In the genomic region with DNA sequence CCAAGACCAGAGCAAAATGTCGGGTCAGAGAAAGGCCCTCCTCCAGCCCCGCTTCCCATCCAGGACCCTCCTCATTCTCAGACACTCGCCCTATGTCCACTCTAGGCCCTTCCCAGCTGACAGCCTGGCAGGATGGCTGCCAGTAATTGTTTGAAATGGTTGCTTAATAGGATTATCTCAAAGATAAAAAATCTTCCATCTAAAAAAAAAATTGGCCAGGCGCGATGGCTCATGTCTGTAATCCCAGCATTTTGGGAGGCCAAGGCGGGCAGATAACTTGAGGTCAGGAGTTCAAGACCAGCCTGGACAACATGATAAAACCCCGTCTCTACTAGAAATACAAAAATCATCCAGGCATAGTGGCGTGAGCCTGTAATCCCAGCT, we compare ENCODE assay signal across 3 cellular contexts.
A peak's percentile ranks its signal among the peaks of the same experiment; 100 is the strongest.
TF ChIP-seq lines count a peak whose summit lies in the region.

No MANE protein-coding gene starts in this region.

TF ChIP-seq in liver, 16 proteins besides CTCF, POLR2A, EP300 and RAD21 (continued from another document):
- TF ChIP-seq HNF4A (conservative IDR thresholded peaks at IDR 0.05) = peak in 1 of 2 donors; percentile 42
TF ChIP-seq in liver: peak in this region for 3.

TF ChIP-seq in HepG2, 621 proteins besides CTCF, POLR2A, EP300 and RAD21 (continued from another document):
- TF ChIP-seq, protein P1, sequence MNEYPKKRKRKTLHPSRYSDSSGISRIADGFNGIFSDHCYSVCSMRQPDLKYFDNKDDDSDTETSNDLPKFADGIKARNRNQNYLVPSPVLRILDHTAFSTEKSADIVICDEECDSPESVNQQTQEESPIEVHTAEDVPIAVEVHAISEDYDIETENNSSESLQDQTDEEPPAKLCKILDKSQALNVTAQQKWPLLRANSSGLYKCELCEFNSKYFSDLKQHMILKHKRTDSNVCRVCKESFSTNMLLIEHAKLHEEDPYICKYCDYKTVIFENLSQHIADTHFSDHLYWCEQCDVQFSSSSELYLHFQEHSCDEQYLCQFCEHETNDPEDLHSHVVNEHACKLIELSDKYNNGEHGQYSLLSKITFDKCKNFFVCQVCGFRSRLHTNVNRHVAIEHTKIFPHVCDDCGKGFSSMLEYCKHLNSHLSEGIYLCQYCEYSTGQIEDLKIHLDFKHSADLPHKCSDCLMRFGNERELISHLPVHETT (CRISPR knock-in tag; conservative IDR thresholded peaks at IDR 0.05) = no peak
- no peak for TF ChIP-seq ZBTB1 (CRISPR knock-in tag; IDR thresholded peaks at IDR 0.05; ENCODE audit: borderline replicate concordance)

TF ChIP-seq in SK-N-SH treated with all-trans-retinoic acid at 6 μM for 48 hours, 23 proteins besides CTCF, POLR2A, EP300 and RAD21 (continued from another document):
- TF ChIP-seq, protein P2, sequence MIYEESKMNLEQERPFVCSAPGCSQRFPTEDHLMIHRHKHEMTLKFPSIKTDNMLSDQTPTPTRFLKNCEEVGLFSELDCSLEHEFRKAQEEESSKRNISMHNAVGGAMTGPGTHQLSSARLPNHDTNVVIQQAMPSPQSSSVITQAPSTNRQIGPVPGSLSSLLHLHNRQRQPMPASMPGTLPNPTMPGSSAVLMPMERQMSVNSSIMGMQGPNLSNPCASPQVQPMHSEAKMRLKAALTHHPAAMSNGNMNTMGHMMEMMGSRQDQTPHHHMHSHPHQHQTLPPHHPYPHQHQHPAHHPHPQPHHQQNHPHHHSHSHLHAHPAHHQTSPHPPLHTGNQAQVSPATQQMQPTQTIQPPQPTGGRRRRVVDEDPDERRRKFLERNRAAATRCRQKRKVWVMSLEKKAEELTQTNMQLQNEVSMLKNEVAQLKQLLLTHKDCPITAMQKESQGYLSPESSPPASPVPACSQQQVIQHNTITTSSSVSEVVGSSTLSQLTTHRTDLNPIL (CRISPR knock-in tag; IDR thresholded peaks at IDR 0.05; ENCODE audit: low read depth) = no peak
- TF ChIP-seq ISL1 (CRISPR knock-in tag; IDR thresholded peaks at IDR 0.05) = peak; percentile 34; the same call in 1 of the 2 replicates
- no peak for TF ChIP-seq BACH2 (CRISPR knock-in tag; IDR thresholded peaks at IDR 0.05; ENCODE audit: borderline replicate concordance)
- no peak for TF ChIP-seq SNAI2 (CRISPR knock-in tag; IDR thresholded peaks at IDR 0.05)
- TF ChIP-seq ZFP3 (CRISPR knock-in tag; IDR thresholded peaks at IDR 0.05) = no peak
- TF ChIP-seq GLIS3 (CRISPR knock-in tag; IDR thresholded peaks at IDR 0.05) = no peak
- TF ChIP-seq TOX (CRISPR knock-in tag; IDR thresholded peaks at IDR 0.05; ENCODE audit: borderline replicate concordance) = no peak
- TF ChIP-seq, protein P3, sequence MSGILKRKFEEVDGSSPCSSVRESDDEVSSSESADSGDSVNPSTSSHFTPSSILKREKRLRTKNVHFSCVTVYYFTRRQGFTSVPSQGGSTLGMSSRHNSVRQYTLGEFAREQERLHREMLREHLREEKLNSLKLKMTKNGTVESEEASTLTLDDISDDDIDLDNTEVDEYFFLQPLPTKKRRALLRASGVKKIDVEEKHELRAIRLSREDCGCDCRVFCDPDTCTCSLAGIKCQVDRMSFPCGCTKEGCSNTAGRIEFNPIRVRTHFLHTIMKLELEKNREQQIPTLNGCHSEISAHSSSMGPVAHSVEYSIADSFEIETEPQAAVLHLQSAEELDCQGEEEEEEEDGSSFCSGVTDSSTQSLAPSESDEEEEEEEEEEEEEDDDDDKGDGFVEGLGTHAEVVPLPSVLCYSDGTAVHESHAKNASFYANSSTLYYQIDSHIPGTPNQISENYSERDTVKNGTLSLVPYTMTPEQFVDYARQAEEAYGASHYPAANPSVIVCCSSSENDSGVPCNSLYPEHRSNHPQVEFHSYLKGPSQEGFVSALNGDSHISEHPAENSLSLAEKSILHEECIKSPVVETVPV (CRISPR knock-in tag; IDR thresholded peaks at IDR 0.05) = no peak
- TF ChIP-seq CSDC2 (CRISPR knock-in tag; IDR thresholded peaks at IDR 0.05) = no peak
- TF ChIP-seq, protein P4, sequence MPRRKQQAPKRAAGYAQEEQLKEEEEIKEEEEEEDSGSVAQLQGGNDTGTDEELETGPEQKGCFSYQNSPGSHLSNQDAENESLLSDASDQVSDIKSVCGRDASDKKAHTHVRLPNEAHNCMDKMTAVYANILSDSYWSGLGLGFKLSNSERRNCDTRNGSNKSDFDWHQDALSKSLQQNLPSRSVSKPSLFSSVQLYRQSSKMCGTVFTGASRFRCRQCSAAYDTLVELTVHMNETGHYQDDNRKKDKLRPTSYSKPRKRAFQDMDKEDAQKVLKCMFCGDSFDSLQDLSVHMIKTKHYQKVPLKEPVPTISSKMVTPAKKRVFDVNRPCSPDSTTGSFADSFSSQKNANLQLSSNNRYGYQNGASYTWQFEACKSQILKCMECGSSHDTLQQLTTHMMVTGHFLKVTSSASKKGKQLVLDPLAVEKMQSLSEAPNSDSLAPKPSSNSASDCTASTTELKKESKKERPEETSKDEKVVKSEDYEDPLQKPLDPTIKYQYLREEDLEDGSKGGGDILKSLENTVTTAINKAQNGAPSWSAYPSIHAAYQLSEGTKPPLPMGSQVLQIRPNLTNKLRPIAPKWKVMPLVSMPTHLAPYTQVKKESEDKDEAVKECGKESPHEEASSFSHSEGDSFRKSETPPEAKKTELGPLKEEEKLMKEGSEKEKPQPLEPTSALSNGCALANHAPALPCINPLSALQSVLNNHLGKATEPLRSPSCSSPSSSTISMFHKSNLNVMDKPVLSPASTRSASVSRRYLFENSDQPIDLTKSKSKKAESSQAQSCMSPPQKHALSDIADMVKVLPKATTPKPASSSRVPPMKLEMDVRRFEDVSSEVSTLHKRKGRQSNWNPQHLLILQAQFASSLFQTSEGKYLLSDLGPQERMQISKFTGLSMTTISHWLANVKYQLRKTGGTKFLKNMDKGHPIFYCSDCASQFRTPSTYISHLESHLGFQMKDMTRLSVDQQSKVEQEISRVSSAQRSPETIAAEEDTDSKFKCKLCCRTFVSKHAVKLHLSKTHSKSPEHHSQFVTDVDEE (CRISPR knock-in tag; IDR thresholded peaks at IDR 0.05) = peak; percentile 57; the same call in 1 of the 2 replicates
- no peak for TF ChIP-seq ZNF565 (CRISPR knock-in tag; conservative IDR thresholded peaks at IDR 0.05; ENCODE audit: low read depth)
- no peak for TF ChIP-seq ZNF70 (CRISPR knock-in tag; IDR thresholded peaks at IDR 0.05)
- TF ChIP-seq ZNF8 (CRISPR knock-in tag; IDR thresholded peaks at IDR 0.05) = no peak
- no peak for TF ChIP-seq RARB (CRISPR knock-in tag; IDR thresholded peaks at IDR 0.05)
- TF ChIP-seq TCF4 (CRISPR knock-in tag; IDR thresholded peaks at IDR 0.05; ENCODE audit: borderline replicate concordance) = peak; percentile 48; the same call in 1 of the 2 replicates
- no peak for TF ChIP-seq ESRRG (CRISPR knock-in tag; IDR thresholded peaks at IDR 0.05)
